ENCODE assay signal across 17 cellular contexts in the genomic region with DNA sequence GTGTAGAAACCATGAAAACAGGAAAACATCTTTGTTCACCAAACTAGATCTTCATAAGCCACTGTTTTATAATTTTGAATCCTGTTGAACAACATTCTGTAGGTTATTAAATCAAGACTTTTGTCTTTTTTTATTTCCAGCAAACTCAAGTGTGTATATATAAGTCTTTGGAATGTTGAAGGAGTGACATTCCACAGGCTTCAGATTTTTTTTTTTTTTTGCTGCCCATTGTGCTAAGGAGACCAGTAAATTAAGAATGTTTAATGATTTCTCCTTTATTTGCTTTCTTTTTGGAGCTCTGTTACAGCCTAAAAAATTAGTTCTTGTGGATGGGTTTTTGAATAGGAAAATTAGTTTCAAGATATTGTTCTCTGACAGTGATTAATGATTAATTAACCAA.
DNase-seq lines count a peak whose midpoint lies in the region; ATAC-seq and TF ChIP-seq lines count a peak whose summit lies in the region.
"Had no signal": no experiment of that assay in that cellular context is flagged by ENCODE, and none has a peak within 500 bp of the region (broad histone marks: within the 10 kb centered on the region; RNA-seq: fewer than 3 reads in every experiment).

No MANE protein-coding gene starts in this region.

- peak; percentile 77 to 92 for ATAC-seq in lower lobe of right lung
- no peak for ATAC-seq in GM21619 (IDR thresholded peaks at IDR 0.05; ENCODE audit: unreplicated experiment)
- no peak for ATAC-seq in aorta (ENCODE audit: low FRiP score)
- ATAC-seq: activated T-helper 17 cell treated with anti-CD3 and anti-CD28 coated beads, Interleukin-2, amount 50 U/mL, for 72 hours; gastrocnemius medialis; GM12878; natural killer cell treated with Interleukin-12 subunit alpha and Interleukin-12 subunit beta and Interleukin-15 and Interleukin-18, amount 100 ng/mL, for 72 hours; stimulated activated naive CD8-positive, alpha-beta T cell treated with anti-CD3 and anti-CD28 coated beads, Interleukin-15, amount 100 ng/mL, for 72 hours had no signal

- H3K36me3 Mint-ChIP-seq in type B pancreatic cell = no peaks in the 10 kb centered on the region
- H3K36me3 Mint-ChIP-seq: natural killer cell treated with Interleukin-12 subunit alpha and Interleukin-12 subunit beta and Interleukin-15 and Interleukin-18, amount 100 ng/mL, for 72 hours had no signal

- H3K27me3 ChIP-seq in lower lobe of right lung (ENCODE audit: low read depth) = no peaks in the 10 kb centered on the region
- no peaks in the 10 kb centered on the region for H3K27me3 ChIP-seq in aorta (ENCODE audit: control insufficient read depth in 1 of 2, insufficient read depth in 2 of 2, low read length in 1 of 2)
- H3K27me3 ChIP-seq: gastrocnemius medialis had no signal

- no peak overlapping the region for H3K4me3 ChIP-seq in lower lobe of right lung
- no peak overlapping the region for H3K4me3 ChIP-seq in aorta (ENCODE audit: low read length in 2 of 2)
- H3K4me3 ChIP-seq: gastrocnemius medialis, GM12878 had no signal

- intact Hi-C loops in lower lobe of right lung (cut with DNase I) = no loop called here
- intact Hi-C loops in aorta (cut with DNase I) = no loop called here

- H3K4me1 ChIP-seq in lower lobe of right lung = peaks cover 3% of the 10 kb centered on the region
- no peaks in the 10 kb centered on the region for H3K4me1 ChIP-seq in aorta (ENCODE audit: control insufficient read depth in 1 of 2, insufficient read depth in 2 of 2, low read length in 2 of 2)

- H3K27ac Mint-ChIP-seq in type B pancreatic cell = peak overlapping the region; percentile 97
- H3K27ac Mint-ChIP-seq: activated T-helper 17 cell treated with anti-CD3 and anti-CD28 coated beads, Interleukin-2, amount 50 U/mL, for 72 hours; natural killer cell treated with Interleukin-12 subunit alpha and Interleukin-12 subunit beta and Interleukin-15 and Interleukin-18, amount 100 ng/mL, for 72 hours; stimulated activated naive CD8-positive, alpha-beta T cell treated with anti-CD3 and anti-CD28 coated beads, Interleukin-15, amount 100 ng/mL, for 72 hours had no signal

- H3K27ac ChIP-seq in lower lobe of right lung (peak overlapping the region; percentile 76), aorta (ENCODE audit: low read depth in 1 of 2, low read length in 2 of 2) (no peak overlapping the region)
- H3K27ac ChIP-seq: gastrocnemius medialis had no signal

- peaks cover 27% of the 10 kb centered on the region for H3K4me1 Mint-ChIP-seq in type B pancreatic cell (ENCODE audit: unreplicated experiment)
- H3K4me1 Mint-ChIP-seq: activated T-helper 17 cell treated with anti-CD3 and anti-CD28 coated beads, Interleukin-2, amount 50 U/mL, for 72 hours; stimulated activated naive CD8-positive, alpha-beta T cell treated with anti-CD3 and anti-CD28 coated beads, Interleukin-15, amount 100 ng/mL, for 72 hours had no signal

- H3K27me3 Mint-ChIP-seq in type B pancreatic cell = no peaks in the 10 kb centered on the region
- H3K27me3 Mint-ChIP-seq: activated T-helper 17 cell treated with anti-CD3 and anti-CD28 coated beads, Interleukin-2, amount 50 U/mL, for 72 hours; natural killer cell treated with Interleukin-12 subunit alpha and Interleukin-12 subunit beta and Interleukin-15 and Interleukin-18, amount 100 ng/mL, for 72 hours; stimulated activated naive CD8-positive, alpha-beta T cell treated with anti-CD3 and anti-CD28 coated beads, Interleukin-15, amount 100 ng/mL, for 72 hours had no signal

- H3K9me3 ChIP-seq in lower lobe of right lung (no peaks in the 10 kb centered on the region), aorta (ENCODE audit: control insufficient read depth, low read length) (no peaks in the 10 kb centered on the region)
- H3K9me3 ChIP-seq: gastrocnemius medialis had no signal

- DNase-seq in LoVo (ENCODE audit: low spot score) (peak; percentile 19), dermis blood vessel endothelial cell (peak; percentile 27), lower lobe of right lung (no peak), type B pancreatic cell (ENCODE audit: extremely low spot score, unreplicated experiment) (no peak), aorta (no peak)
- DNase-seq in activated naive CD4-positive, alpha-beta T cell treated with Interleukin-2 at 50 U/mL for 16 hours = no peak
- DNase-seq: activated CD4-positive, CD25-positive, alpha-beta regulatory T cell; AML-193; Calu3; gastrocnemius medialis; NCI-H226; stimulated activated naive CD8-positive, alpha-beta T cell treated with anti-CD3 and anti-CD28 coated beads, Interleukin-15, amount 100 ng/mL, for 72 hours; T-helper 2 cell had no signal

- H3K9me3 Mint-ChIP-seq in type B pancreatic cell = no peaks in the 10 kb centered on the region
- H3K9me3 Mint-ChIP-seq: activated T-helper 17 cell treated with anti-CD3 and anti-CD28 coated beads, Interleukin-2, amount 50 U/mL, for 72 hours; natural killer cell treated with Interleukin-12 subunit alpha and Interleukin-12 subunit beta and Interleukin-15 and Interleukin-18, amount 100 ng/mL, for 72 hours had no signal

- TF ChIP-seq CTCF in lower lobe of right lung (IDR thresholded peaks at IDR 0.05) (no peak), type B pancreatic cell (conservative IDR thresholded peaks at IDR 0.05) (no peak)

- peak overlapping the region; percentile 52 for H3K4me3 Mint-ChIP-seq in type B pancreatic cell
- H3K4me3 Mint-ChIP-seq: activated T-helper 17 cell treated with anti-CD3 and anti-CD28 coated beads, Interleukin-2, amount 50 U/mL, for 72 hours; natural killer cell treated with Interleukin-12 subunit alpha and Interleukin-12 subunit beta and Interleukin-15 and Interleukin-18, amount 100 ng/mL, for 72 hours; stimulated activated naive CD8-positive, alpha-beta T cell treated with anti-CD3 and anti-CD28 coated beads, Interleukin-15, amount 100 ng/mL, for 72 hours had no signal

- H3K36me3 ChIP-seq in lower lobe of right lung (no peaks in the 10 kb centered on the region), aorta (ENCODE audit: control insufficient read depth in 1 of 2, insufficient read depth in 2 of 2, low read length in 1 of 2) (no peaks in the 10 kb centered on the region)
- H3K36me3 ChIP-seq: gastrocnemius medialis had no signal

Comparison
In these comparisons a context has a peak if more than half of its experiments do, and no peak if none do; other contexts are left out.
1. DNase-seq: peak in LoVo (single experiment) and dermis blood vessel endothelial cell (single experiment); none in lower lobe of right lung (single experiment), type B pancreatic cell (single experiment), aorta (0 of 2) and activated naive CD4-positive, alpha-beta T cell treated with Interleukin-2 at 50 U/mL for 16 hours (single experiment).
2. ATAC-seq: peak in lower lobe of right lung (2 of 2); none in GM21619 (single experiment) and aorta (single experiment).